In the genomic region with DNA sequence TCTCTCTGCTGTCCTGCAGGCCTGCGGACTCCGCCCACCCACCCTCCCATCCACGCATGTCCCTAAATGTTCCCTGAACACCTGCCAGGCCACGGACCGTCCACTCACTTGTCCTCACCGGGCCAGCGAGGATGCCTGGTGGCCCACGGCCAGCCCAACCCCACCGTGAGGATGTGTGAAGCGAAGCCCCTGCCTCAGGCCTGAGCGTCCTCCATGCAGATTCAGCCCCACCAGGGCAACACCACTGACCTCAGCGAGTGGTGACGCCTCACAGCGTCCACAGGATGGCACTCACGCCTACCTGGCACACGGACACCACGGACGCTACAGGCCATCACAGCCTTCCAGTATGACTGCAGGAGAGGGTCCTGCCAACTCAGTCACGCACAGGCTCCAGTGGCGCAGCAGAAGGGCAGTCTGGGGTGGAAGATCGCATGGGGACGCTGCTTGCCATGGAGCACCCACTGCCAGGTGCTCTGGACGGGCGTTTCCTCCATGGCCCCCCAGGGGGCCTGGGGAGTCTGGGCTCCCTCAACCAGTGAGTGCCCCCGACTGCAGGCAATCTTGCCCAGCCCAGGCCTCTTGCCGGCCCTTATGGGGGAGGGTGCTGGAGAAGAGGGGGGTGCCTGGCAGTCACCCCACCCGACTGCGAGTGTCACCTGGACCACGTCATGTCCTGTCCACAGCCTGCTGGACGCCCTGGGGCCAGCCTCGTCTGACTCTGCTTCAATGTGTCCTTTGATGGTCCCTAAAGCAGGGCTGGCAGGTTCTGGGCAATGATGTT, we compare ENCODE assay signal across 17 cellular contexts. TPM values are rescaled to one million over a fixed set of nuclear protein-coding genes. Genes with fewer than 3 reads are reported as not detected.
DNase-seq lines count a peak whose midpoint lies in the region; ATAC-seq, FAIRE-seq and TF ChIP-seq lines count a peak whose summit lies in the region.
"Had no signal": no experiment of that assay in that cellular context is flagged by ENCODE, and none has a peak within 500 bp of the region (broad histone marks: within the 10 kb centered on the region; RNA-seq: fewer than 3 reads in every experiment).

No MANE protein-coding gene starts in this region.

- H3K27ac Mint-ChIP-seq in stimulated activated naive CD8-positive, alpha-beta T cell treated with anti-CD3 and anti-CD28 coated beads, Interleukin-15, amount 100 ng/mL, for 72 hours: no peak overlapping the region
- H3K27ac Mint-ChIP-seq in immature natural killer cell: no peak overlapping the region

- no peaks in the 10 kb centered on the region for H3K4me1 ChIP-seq in RWPE2 (ENCODE audit: insufficient read depth, poor library complexity, severe bottlenecking)
- H3K4me1 ChIP-seq: parathyroid adenoma had no signal

- H3K27ac ChIP-seq in RWPE2 (ENCODE audit: poor library complexity, severe bottlenecking): no peak overlapping the region
- H3K27ac ChIP-seq: BLaER1 treated with 17β-estradiol and CSF1 and Interleukin-3, amounts not matched to agents 10 nM and 100 nM; coronary artery; parathyroid adenoma; vagina had no signal

- no peaks in the 10 kb centered on the region for H3K27me3 Mint-ChIP-seq in stimulated activated naive CD8-positive, alpha-beta T cell treated with anti-CD3 and anti-CD28 coated beads, Interleukin-15, amount 100 ng/mL, for 72 hours
- peaks cover 0 to 2% (median 1%) of the 10 kb centered on the region in 3 donors for H3K27me3 Mint-ChIP-seq in immature natural killer cell (ENCODE audit: low read depth in 3 of 3)

- peak in 1 of 2 donors; percentile 9 for DNase-seq in stimulated activated naive CD8-positive, alpha-beta T cell treated with anti-CD3 and anti-CD28 coated beads, Interleukin-15, amount 100 ng/mL, for 72 hours
- no peak for DNase-seq in stimulated activated naive CD8-positive, alpha-beta T cell treated with anti-CD3 and anti-CD28 coated beads, Interleukin-15, Interleukin-2, amounts not matched to agents 100 U/mL and 50 U/mL, for 24 hours
- peak; percentile 55 for DNase-seq in RWPE2 (ENCODE audit: low spot score)
- DNase-seq in left lobe of liver (ENCODE audit: low spot score): no peak
- no peak for DNase-seq in T1000 (lab: John Stamatoyannopoulos, UW)
- no peak for DNase-seq in immature natural killer cell
- DNase-seq in GM12892 (ENCODE audit: insufficient read length): no peak
- DNase-seq: activated T-cell treated with anti-CD3 and anti-CD28 coated beads, Interleukin-2, amount 50 U/mL, for 4 hours; anterior cingulate cortex; NCI-H1048; NCI-H2227 treated with DMSO at 0.1 percent for 48 hours had no signal

- no peak for FAIRE-seq in GM12892 (lab: Jason Lieb, UNC)
- FAIRE-seq: RCC 7860 had no signal

- H3K9me3 Mint-ChIP-seq in stimulated activated naive CD8-positive, alpha-beta T cell treated with anti-CD3 and anti-CD28 coated beads, Interleukin-15, amount 100 ng/mL, for 72 hours: no peaks in the 10 kb centered on the region
- H3K9me3 Mint-ChIP-seq in immature natural killer cell: no peaks in the 10 kb centered on the region
- H3K9me3 Mint-ChIP-seq: activated T-cell treated with anti-CD3 and anti-CD28 coated beads, Interleukin-2, amount 50 U/mL, for 4 hours had no signal

- TF ChIP-seq CTCF in RWPE2 (IDR thresholded peaks at IDR 0.05; ENCODE audit: poor library complexity, severe bottlenecking): no peak

- H3K9me3 ChIP-seq in RWPE2 (ENCODE audit: severe bottlenecking): no peaks in the 10 kb centered on the region
- H3K9me3 ChIP-seq: BLaER1 treated with 17β-estradiol and CSF1 and Interleukin-3, amounts not matched to agents 10 nM and 100 nM; vagina had no signal

- no peak overlapping the region for H3K4me3 ChIP-seq in RWPE2 (ENCODE audit: severe bottlenecking)
- H3K4me3 ChIP-seq: BLaER1 treated with 17β-estradiol and CSF1 and Interleukin-3, amounts not matched to agents 10 nM and 100 nM; coronary artery; vagina had no signal

- no peak overlapping the region for H3K4me3 Mint-ChIP-seq in stimulated activated naive CD8-positive, alpha-beta T cell treated with anti-CD3 and anti-CD28 coated beads, Interleukin-15, amount 100 ng/mL, for 72 hours
- H3K4me3 Mint-ChIP-seq in immature natural killer cell: no peak overlapping the region
- H3K4me3 Mint-ChIP-seq: activated T-cell treated with anti-CD3 and anti-CD28 coated beads, Interleukin-2, amount 50 U/mL, for 4 hours had no signal

- no peak for TF ChIP-seq POLR2A in GM12892 (IDR thresholded peaks at IDR 0.05; ENCODE audit: low read depth, low read length)

- H3K4me1 Mint-ChIP-seq in stimulated activated naive CD8-positive, alpha-beta T cell treated with anti-CD3 and anti-CD28 coated beads, Interleukin-15, amount 100 ng/mL, for 72 hours: peaks cover 8% of the 10 kb centered on the region
- peaks cover 10 to 11% of the 10 kb centered on the region in 2 donors for H3K4me1 Mint-ChIP-seq in immature natural killer cell

- ATAC-seq in stimulated activated naive CD8-positive, alpha-beta T cell treated with anti-CD3 and anti-CD28 coated beads, Interleukin-15, amount 100 ng/mL, for 72 hours: peak; percentile 19
- ATAC-seq in stimulated activated naive CD8-positive, alpha-beta T cell treated with anti-CD3 and anti-CD28 coated beads, Interleukin-15, Interleukin-2, amounts not matched to agents 100 U/mL and 50 U/mL, for 24 hours: no peak
- peak; percentile 17; the same call in 1 of the 3 replicates for ATAC-seq in RWPE2 (ENCODE audit: low read depth)
- peak; percentile 39 for ATAC-seq in left lobe of liver
- no peak for ATAC-seq in GM19463 (IDR thresholded peaks at IDR 0.05; ENCODE audit: unreplicated experiment)
- ATAC-seq: activated T-cell treated with anti-CD3 and anti-CD28 coated beads, Interleukin-2, amount 50 U/mL, for 4 hours had no signal

- H3K36me3 Mint-ChIP-seq in immature natural killer cell: no peaks in the 10 kb centered on the region

- H3K36me3 ChIP-seq in RWPE2 (ENCODE audit: low read depth): no peaks in the 10 kb centered on the region
- H3K36me3 ChIP-seq: vagina had no signal

- H3K27me3 ChIP-seq in RWPE2 (ENCODE audit: insufficient read depth, poor library complexity, severe bottlenecking): no peaks in the 10 kb centered on the region
- H3K27me3 ChIP-seq: BLaER1 treated with 17β-estradiol and CSF1 and Interleukin-3, amounts not matched to agents 10 nM and 100 nM; vagina had no signal

RNA-seq across cellular contexts. Expression of a gene that starts 25.4 kb away (rescaled TPM):
- 18.3 TPM for total RNA-seq in left lobe of liver
- polyA plus RNA-seq in immature natural killer cell: 1 to 10 TPM; 1.9 to 8.1 (median 5.1) TPM
- polyA plus RNA-seq in GM12892 (2012; ENCODE audit: missing spikeins): 4.6 TPM

Comparison
In these comparisons a context has a peak if more than half of its experiments do, and no peak if none do; other contexts are left out.
1. ATAC-seq: peak in stimulated activated naive CD8-positive, alpha-beta T cell treated with anti-CD3 and anti-CD28 coated beads, Interleukin-15, amount 100 ng/mL, for 72 hours (single experiment), RWPE2 (single experiment) and left lobe of liver (single experiment); none in stimulated activated naive CD8-positive, alpha-beta T cell treated with anti-CD3 and anti-CD28 coated beads, Interleukin-15, Interleukin-2, amounts not matched to agents 100 U/mL and 50 U/mL, for 24 hours (single experiment) and GM19463 (single experiment).